ENCODE assay signal across 25 cellular contexts in genomic region chr12:114069507-114069906, GRCh38.
"Had no signal": no experiment of that assay in that cellular context is flagged by ENCODE, and none has a peak within 500 bp of the region (broad histone marks: within the 10 kb centered on the region; RNA-seq: fewer than 3 reads in every experiment).

No MANE protein-coding gene starts in this region.

- H3K4me3 ChIP-seq: left ventricle myocardium inferior, lung, ovary, skin epidermis, stomach, testis, thyroid gland, transverse colon, upper lobe of right lung had no signal

- ATAC-seq: natural killer cell; right cardiac atrium; sciatic nerve; stimulated activated naive B cell treated with anti-CD40 and anti-IgM and Interleukin-4, amounts not matched to agents 10 μg/mL and 1 μg/mL and 100 μg/mL, for 72 hours; stimulated activated naive CD8-positive, alpha-beta T cell treated with anti-CD3 and anti-CD28 coated beads, Interleukin-15, Interleukin-2, amounts not matched to agents 100 U/mL and 50 U/mL, for 24 hours; upper lobe of right lung had no signal

- H3K4me1 Mint-ChIP-seq: immature natural killer cell; naive B cell; natural killer cell; stimulated activated naive B cell treated with anti-CD40 and anti-IgM and Interleukin-4, amounts not matched to agents 10 μg/mL and 1 μg/mL and 100 μg/mL, for 72 hours had no signal

- DNase-seq: hypothalamus; immature natural killer cell; left ventricle myocardium inferior; mesendoderm; naive B cell; natural killer cell; ovary; retina; right cardiac atrium; stimulated activated CD4-positive, alpha-beta T cell treated with anti-CD3 and anti-CD28 coated beads, Interleukin-12 subunit alpha, Interleukin-12 subunit beta, amount 100 ng/mL, for 4 hours; stimulated activated CD4-positive, alpha-beta T cell treated with anti-CD3 and anti-CD28 coated beads, Interleukin-15, amount 100 ng/mL, for 24 hours; stimulated activated CD4-positive, alpha-beta T cell treated with anti-CD3 and anti-CD28 coated beads, Interleukin-2, amount 100 ng/mL, for 24 hours; stimulated activated CD4-positive, alpha-beta T cell treated with anti-CD3 and anti-CD28 coated beads, Interleukin-4, amount 100 ng/mL, for 1 hour; stimulated activated naive B cell treated with anti-CD40 and anti-IgM and Interleukin-4, amounts not matched to agents 10 μg/mL and 1 μg/mL and 100 μg/mL, for 72 hours; stimulated activated naive CD8-positive, alpha-beta T cell treated with anti-CD3 and anti-CD28 coated beads, Interleukin-15, Interleukin-2, amounts not matched to agents 100 U/mL and 50 U/mL, for 24 hours; stomach; testis; thyroid gland; transverse colon; upper lobe of right lung had no signal

- H3K4me1 ChIP-seq: left ventricle myocardium inferior, stomach, testis, thyroid gland, transverse colon, upper lobe of right lung had no signal

- H3K36me3 Mint-ChIP-seq: immature natural killer cell; natural killer cell; stimulated activated naive B cell treated with anti-CD40 and anti-IgM and Interleukin-4, amounts not matched to agents 10 μg/mL and 1 μg/mL and 100 μg/mL, for 72 hours had no signal

- H3K9me3 ChIP-seq: ovary, testis, thyroid gland, transverse colon, upper lobe of right lung had no signal

- H3K27ac ChIP-seq: left ventricle myocardium inferior, ovary, skin epidermis, stomach, testis, thyroid gland, transverse colon, upper lobe of right lung had no signal

- H3K4me3 Mint-ChIP-seq: immature natural killer cell; mesothelial cell of epicardium; naive B cell; natural killer cell; stimulated activated naive B cell treated with anti-CD40 and anti-IgM and Interleukin-4, amounts not matched to agents 10 μg/mL and 1 μg/mL and 100 μg/mL, for 72 hours had no signal

- H3K36me3 ChIP-seq: left ventricle myocardium inferior, ovary, stomach, thyroid gland, transverse colon, upper lobe of right lung had no signal

- H3K27ac Mint-ChIP-seq: immature natural killer cell; mesothelial cell of epicardium; naive B cell; natural killer cell; progenitor cell of endocrine pancreas; stimulated activated naive B cell treated with anti-CD40 and anti-IgM and Interleukin-4, amounts not matched to agents 10 μg/mL and 1 μg/mL and 100 μg/mL, for 72 hours had no signal

- H3K27me3 ChIP-seq: ovary, testis, thyroid gland, transverse colon had no signal
